14 cellular contexts compared by ENCODE assay signal in genomic region chr2:45435316-45435715, GRCh38.
DNase-seq lines count a peak whose midpoint lies in the region; ATAC-seq, FAIRE-seq and TF ChIP-seq lines count a peak whose summit lies in the region.
"Had no signal": no experiment of that assay in that cellular context is flagged by ENCODE, and none has a peak within 500 bp of the region (broad histone marks: within the 10 kb centered on the region; RNA-seq: fewer than 3 reads in every experiment).

No MANE protein-coding gene starts in this region.

- 24% methylated on average over 3 of the region's 3 CpGs for WGBS in K562 (ENCODE audit: insufficient coverage, low coverage, missing lambda C conversion rate)

- H3K9me3 ChIP-seq in K562 (replicated peaks; ENCODE audit: control insufficient read depth, insufficient read depth, low read depth, low read length) = no peaks in the 10 kb centered on the region

- POLR2A ChIA-PET in K562 (lab: Yijun Ruan, JAX) = interaction anchor here (1.4 kb wide), 1 partner anchor 55 kb away, joined by 3 read pairs; no protein-coding TSS in a partner anchor

- in situ Hi-C loops in K562 (cut with MboI) (no loop called here), G401 (cut with HindIII; ENCODE audit: low sequenced_read_pairs) (no loop called here)

- TF ChIP-seq CTCF in K562 (IDR thresholded peaks at IDR 0.05 in 2 of 3, conservative IDR thresholded peaks at IDR 0.05 in 1 of 3; ENCODE audit: insufficient read depth in 2 of 3, low read depth in 1 of 3, low read length in 3 of 3) (no peak), kidney epithelial cell (IDR thresholded peaks at IDR 0.05; ENCODE audit: insufficient read depth, low read length, poor library complexity, severe bottlenecking) (no peak)

- H3K9me1 ChIP-seq in K562 (ENCODE audit: control insufficient read depth, insufficient read depth, low read length) = no peaks in the 10 kb centered on the region

- BruUV-seq in K562 (replicated peaks; lab: Mats Ljungman, UMichigan) = no TSS peak

- CTCF ChIA-PET in K562 (lab: Yijun Ruan, JAX; ENCODE audit: low intra/inter-chr PET ratio) = no interaction called here

- H2AFZ ChIP-seq in K562 (ENCODE audit: low read depth, low read length) = no peak overlapping the region

- no peak overlapping the region for H3K4me2 ChIP-seq in K562 (ENCODE audit: insufficient read depth, low read length)

- TF ChIP-seq POLR2A in K562 (conservative IDR thresholded peaks at IDR 0.05) = no peak

- intact Hi-C loops in K562 (cut with micrococcal nuclease) = no loop called here

- no peaks in the 10 kb centered on the region for H3K36me3 ChIP-seq in K562 (ENCODE audit: control insufficient read depth, insufficient read depth, low read length)
- H3K36me3 ChIP-seq in kidney epithelial cell (ENCODE audit: control insufficient read depth, insufficient read depth, low read length) = no peaks in the 10 kb centered on the region

- peak; percentile 50 for DNase-seq in AG08395 (ENCODE audit: low spot score)
- peak; percentile 24 for DNase-seq in HT1080 (ENCODE audit: low read depth)
- peak in 2 of 4 experiments; percentile 12 to 29 for DNase-seq in K562 (ENCODE audit: extremely low read depth in 1 of 4, low spot score in 3 of 4)
- peak; percentile 18 for DNase-seq in kidney epithelial cell (ENCODE audit: low read depth)
- no peak for DNase-seq in NCI-H128 (lab: John Stamatoyannopoulos, UW; ENCODE audit: unreplicated experiment)
- DNase-seq in G401 (ENCODE audit: low spot score) = no peak
- no peak for DNase-seq in stimulated activated CD4-positive, alpha-beta T cell treated with anti-CD3 and anti-CD28 coated beads, Interleukin-2, amount 100 ng/mL, for 24 hours
- DNase-seq: activated CD8-positive, alpha-beta memory T cell treated with anti-CD3 and anti-CD28 coated beads for 24 hours; H9; NCI-H2029 had no signal

- no peaks in the 10 kb centered on the region for H3K27me3 ChIP-seq in K562 (ENCODE audit: control insufficient read depth in 2 of 2, insufficient read depth in 2 of 2, low read length in 2 of 2)
- no peaks in the 10 kb centered on the region for H3K27me3 ChIP-seq in kidney epithelial cell (ENCODE audit: control insufficient read depth, insufficient read depth, low read length)

- no peaks in the 10 kb centered on the region for H3K79me2 ChIP-seq in K562 (ENCODE audit: control insufficient read depth, insufficient read depth, low read length)

- H3K4me1 ChIP-seq in K562 (replicated peaks in 1 of 2; ENCODE audit: control insufficient read depth in 2 of 2, insufficient read depth in 2 of 2, low read length in 2 of 2) = peaks cover 0 to 20% of the 10 kb centered on the region in 2 experiments; a peak in 3 of 5 replicates

- TF ChIP-seq EP300 in K562 (IDR thresholded peaks at IDR 0.05; ENCODE audit: low read length) = no peak

- H3K27ac ChIP-seq in K562 (ENCODE audit: extremely low read depth, low read depth, low read length) = no peak overlapping the region
- H3K27ac ChIP-seq: skin epidermis had no signal

- H4K20me1 ChIP-seq in K562 (replicated peaks; ENCODE audit: control insufficient read depth, insufficient read depth, low read length) = no peaks in the 10 kb centered on the region

- no peak overlapping the region for H3K9ac ChIP-seq in K562 (ENCODE audit: insufficient read depth in 1 of 2, low read depth in 2 of 2, low read length in 2 of 2)

- 0 out of 3 replicates have a peak, but pooled peaks have one; percentile 28 for ATAC-seq in K562
- ATAC-seq in HG02970 (IDR thresholded peaks at IDR 0.05; ENCODE audit: low FRiP score, unreplicated experiment) = no peak
- ATAC-seq: activated naive CD4-positive, alpha-beta T cell treated with anti-CD3 and anti-CD28 coated beads, Interleukin-2, amount 50 U/mL, for 72 hours; CD8-positive, alpha-beta T cell had no signal

- H3K4me3 ChIP-seq in K562 (no peak overlapping the region), kidney epithelial cell (ENCODE audit: low read depth, low read length) (no peak overlapping the region)
- H3K4me3 ChIP-seq: skin epidermis had no signal

- TF ChIP-seq RAD21 in K562 (CRISPR knock-in tag; conservative IDR thresholded peaks at IDR 0.05 in 1 of 2, IDR thresholded peaks at IDR 0.05 in 1 of 2) = no peak

- FAIRE-seq in K562 (lab: Jason Lieb, UNC) = no peak

TF ChIP-seq in K562, 482 proteins besides CTCF, POLR2A, EP300 and RAD21:
- TF ChIP-seq ZNF316 (IDR thresholded peaks at IDR 0.05) (no peak), ZNF384 (IDR thresholded peaks at IDR 0.05; ENCODE audit: low read depth, low read length) (peak; percentile 89), MCM2 (IDR thresholded peaks at IDR 0.05; ENCODE audit: low read depth) (no peak), NFIC (IDR thresholded peaks at IDR 0.05) (peak; percentile 90), SP2 (IDR thresholded peaks at IDR 0.05; ENCODE audit: extremely low read depth, low read depth, low read length, poor library complexity, severe bottlenecking) (no peak), GATA2 (CRISPR knock-in tag; IDR thresholded peaks at IDR 0.05) (0 out of 2 replicates have a peak, but pooled peaks have one; percentile 29), E2F6 (IDR thresholded peaks at IDR 0.05; ENCODE audit: borderline replicate concordance in 1 of 2, extremely low read depth in 1 of 2, insufficient read depth in 1 of 2, insufficient read length in 1 of 2, low read depth in 1 of 2, low read length in 1 of 2, poor library complexity in 1 of 2, severe bottlenecking in 1 of 2) (no peak), NR0B1 (IDR thresholded peaks at IDR 0.05; ENCODE audit: partially characterized antibody) (no peak), MEF2A (IDR thresholded peaks at IDR 0.05; ENCODE audit: control insufficient read depth, low read depth, low read length) (no peak)

Comparison
In these comparisons a context has a peak if more than half of its experiments do, and no peak if none do; other contexts are left out.
1. DNase-seq: peak in AG08395 (single experiment), HT1080 (single experiment) and kidney epithelial cell (single experiment); none in NCI-H128 (single experiment), G401 (single experiment) and stimulated activated CD4-positive, alpha-beta T cell treated with anti-CD3 and anti-CD28 coated beads, Interleukin-2, amount 100 ng/mL, for 24 hours (0 of 2).